10 cellular contexts compared by ENCODE assay signal in genomic region chr7:105024734-105025133, GRCh38. TPM values are rescaled to one million over a fixed set of nuclear protein-coding genes. Genes with fewer than 3 reads are reported as not detected.
DNase-seq lines count a peak whose midpoint lies in the region; ATAC-seq, FAIRE-seq and TF ChIP-seq lines count a peak whose summit lies in the region.
"Had no signal": no experiment of that assay in that cellular context is flagged by ENCODE, and none has a peak within 500 bp of the region (broad histone marks: within the 10 kb centered on the region; RNA-seq: fewer than 3 reads in every experiment).

No MANE protein-coding gene starts in this region.

- no peaks in the 10 kb centered on the region for H3K9me3 ChIP-seq in ascending aorta

- ATAC-seq in T-cell (replicated peaks in 1 of 4), result no peak

- H3K4me3 ChIP-seq in AG10803 (ENCODE audit: low read length), result no peak overlapping the region
- H3K4me3 ChIP-seq in ascending aorta, result peak overlapping the region in 1 of 2 donors; percentile 5

- POLR2A ChIA-PET in T-cell (lab: Charles Lee), result interaction anchor here in 1 of 2 donors (0.6 to 1.4 kb wide), 7 partner anchors 8 to 57 kb away, joined by 3 to 10 read pairs (median 4); no protein-coding TSS in a partner anchor

- H3K27ac ChIP-seq in ascending aorta, result peak overlapping the region in 1 of 2 donors; percentile 22

- H3K9me3 Mint-ChIP-seq in T-cell, result no peaks in the 10 kb centered on the region
- H3K9me3 Mint-ChIP-seq: activated CD4-positive, alpha-beta T cell treated with anti-CD3 and anti-CD28 coated beads, Interleukin-2, amount 10 ng/mL, durations not matched to agents 7 days and 5 days had no signal

- TF ChIP-seq POLR2A in H54 (IDR thresholded peaks at IDR 0.05; ENCODE audit: low read depth, low read length), result no peak

- H3K4me1 Mint-ChIP-seq in T-cell, result peaks cover 85 to 92% (median 91%) of the 10 kb centered on the region in 3 donors

- DNase-seq in AG10803 (ENCODE audit: low read depth), result peak; percentile 22
- DNase-seq in H54 (ENCODE audit: insufficient read length, low spot score), result no peak
- DNase-seq in T-cell, result no peak
- DNase-seq in iris pigment epithelial cell (ENCODE audit: low read depth), result peak; percentile 86
- no peak for DNase-seq in NK-92 (lab: John Stamatoyannopoulos, UW; ENCODE audit: unreplicated experiment)
- no peak for DNase-seq in activated CD4-positive, alpha-beta T cell treated with anti-CD3 and anti-CD28 coated beads for 1 hour
- no peak for DNase-seq in ascending aorta (ENCODE audit: low spot score in 2 of 2)
- DNase-seq in GM13977 (ENCODE audit: low spot score), result no peak
- DNase-seq: activated CD4-positive, alpha-beta T cell treated with anti-CD3 and anti-CD28 coated beads, Interleukin-2, amount 10 ng/mL, durations not matched to agents 7 days and 5 days; caudate nucleus had no signal

- TF ChIP-seq CTCF in AG10803 (conservative IDR thresholded peaks at IDR 0.05; ENCODE audit: low read length) (no peak), ascending aorta (IDR thresholded peaks at IDR 0.05) (no peak), GM13977 (IDR thresholded peaks at IDR 0.05; ENCODE audit: extremely low read depth, insufficient read depth, missing control alignments) (no peak)

- FAIRE-seq in H54 (lab: Jason Lieb, UNC), result peak; percentile 93

- peaks cover 11 to 59% of the 10 kb centered on the region in 2 donors for H3K4me1 ChIP-seq in ascending aorta

- H3K27me3 Mint-ChIP-seq in T-cell, result no peaks in the 10 kb centered on the region
- H3K27me3 Mint-ChIP-seq: activated CD4-positive, alpha-beta T cell treated with anti-CD3 and anti-CD28 coated beads, Interleukin-2, amount 10 ng/mL, durations not matched to agents 7 days and 5 days had no signal

- H3K27me3 ChIP-seq in ascending aorta, result no peaks in the 10 kb centered on the region

- peak overlapping the region; percentile 21 to 38 (median 28) for H3K4me3 Mint-ChIP-seq in T-cell
- H3K4me3 Mint-ChIP-seq: activated CD4-positive, alpha-beta T cell treated with anti-CD3 and anti-CD28 coated beads, Interleukin-2, amount 10 ng/mL, durations not matched to agents 7 days and 5 days had no signal

- H3K36me3 Mint-ChIP-seq in T-cell, result peaks cover 5% of the 10 kb centered on the region

- no peaks in the 10 kb centered on the region for H3K36me3 ChIP-seq in ascending aorta

- in situ Hi-C loops in GM13977 (cut with MboI; ENCODE audit: low pct_unique_long_range_greater_than_20kb, low sequenced_read_pairs, unreplicated experiment), result no loop called here

- intact Hi-C loops in ascending aorta (cut with DNase I), result no loop called here

- CTCF ChIA-PET in T-cell (lab: Charles Lee), result interaction anchor here in 1 of 2 donors (0.5 to 4.0 kb wide), 5 partner anchors 9 to 313 kb away, joined by 3 to 22 read pairs (median 7); no protein-coding TSS in a partner anchor

- no peak overlapping the region for H3K27ac Mint-ChIP-seq in T-cell

RNA-seq across cellular contexts. Expression of gene KMT2E, which starts 10.7 kb away (rescaled TPM):
- 100 to 1,000 TPM; 164 to 260 (median 169) TPM for total RNA-seq in T-cell
- total RNA-seq in ascending aorta, result 43.0 TPM

Comparison
In these comparisons a context has a peak if more than half of its experiments do, and no peak if none do; other contexts are left out.
1. DNase-seq: peak in AG10803 (single experiment) and iris pigment epithelial cell (single experiment); none in H54 (single experiment), T-cell (0 of 34), NK-92 (single experiment), activated CD4-positive, alpha-beta T cell treated with anti-CD3 and anti-CD28 coated beads for 1 hour (single experiment), ascending aorta (0 of 2) and GM13977 (single experiment).